Comparison of ENCODE assay signal across 16 cellular contexts in the genomic region with DNA sequence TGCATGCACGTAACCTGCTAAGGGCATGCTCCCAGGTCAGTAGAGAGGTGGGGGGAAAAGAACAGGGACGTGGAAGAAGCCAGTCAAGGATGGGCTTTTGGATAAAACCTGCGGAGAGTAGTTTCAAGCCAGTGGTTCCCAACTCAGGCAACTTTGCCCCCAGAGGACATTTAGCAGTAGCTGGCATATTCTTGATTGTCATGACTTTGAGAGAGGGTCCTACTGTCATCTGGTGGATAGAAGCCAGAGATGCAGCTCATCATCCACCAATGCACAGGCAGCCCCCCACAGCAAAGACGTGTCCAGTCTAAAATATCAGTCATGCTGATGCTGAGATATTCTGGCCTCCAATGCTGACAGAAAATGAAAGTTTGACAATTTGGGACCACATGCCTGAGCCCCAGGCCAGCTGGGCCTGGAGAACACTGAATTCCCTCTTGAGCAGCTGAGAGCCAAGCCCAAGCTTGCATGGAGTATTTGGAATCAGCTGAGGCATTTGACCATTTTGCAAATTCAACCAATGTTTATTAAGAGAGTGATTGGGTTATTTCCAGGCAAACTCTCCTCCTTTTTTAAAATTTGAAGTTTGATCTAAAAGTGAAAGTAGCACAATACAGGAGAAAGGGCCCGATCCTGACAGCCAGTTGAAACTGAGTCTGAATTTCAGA.
DNase-seq lines count a peak whose midpoint lies in the region; ATAC-seq, FAIRE-seq and TF ChIP-seq lines count a peak whose summit lies in the region.
"Had no signal": no experiment of that assay in that cellular context is flagged by ENCODE, and none has a peak within 500 bp of the region (broad histone marks: within the 10 kb centered on the region; RNA-seq: fewer than 3 reads in every experiment).

No MANE protein-coding gene starts in this region.

- POLR2A ChIA-PET in A549 (lab: Yijun Ruan, JAX), result no interaction called here
- POLR2A ChIA-PET in CD8-positive, alpha-beta memory T cell (lab: Charles Lee), result no interaction called here

- no peak for TF ChIP-seq CTCF in A549 (IDR thresholded peaks at IDR 0.05)
- TF ChIP-seq CTCF in GM06990 (IDR thresholded peaks at IDR 0.05; ENCODE audit: insufficient read depth, low read length, poor library complexity, severe bottlenecking), result peak; percentile 23

- no peak for TF ChIP-seq POLR2A in A549 (IDR thresholded peaks at IDR 0.05; ENCODE audit: low read length)

- no peak for FAIRE-seq in A549 (lab: Jason Lieb, UNC)

- no peak overlapping the region for H3K4me3 ChIP-seq in A549
- no peak overlapping the region for H3K4me3 ChIP-seq in GM06990 (replicated peaks; ENCODE audit: low read depth, low read length)
- H3K4me3 ChIP-seq in CD8-positive, alpha-beta memory T cell (ENCODE audit: low read length), result no peak overlapping the region

- no peak for TF ChIP-seq EP300 in A549 (IDR thresholded peaks at IDR 0.05)

- TF ChIP-seq RAD21 in A549 (conservative IDR thresholded peaks at IDR 0.05 in 1 of 2, IDR thresholded peaks at IDR 0.05 in 1 of 2), result no peak

- no peaks in the 10 kb centered on the region for H3K27me3 ChIP-seq in GM06990 (replicated peaks; ENCODE audit: control insufficient read depth, insufficient read depth, low read length)
- H3K27me3 ChIP-seq in CD8-positive, alpha-beta memory T cell (ENCODE audit: insufficient read depth, low read length, poor library complexity, severe bottlenecking), result no peaks in the 10 kb centered on the region

- WGBS in A549 (ENCODE audit: missing lambda C conversion rate), result 67% methylated on average over 5 of the region's 5 CpGs

- no peaks in the 10 kb centered on the region for H3K36me3 ChIP-seq in GM06990 (ENCODE audit: control insufficient read depth, insufficient read depth, low read length)
- H3K36me3 ChIP-seq in CD8-positive, alpha-beta memory T cell (ENCODE audit: insufficient read depth, low read length), result no peaks in the 10 kb centered on the region

- CTCF ChIA-PET in A549 (lab: Yijun Ruan, JAX), result interaction anchor here (0.6 to 1.2 kb wide), 2 partner anchors 44 to 379 kb away, joined by 3 to 7 read pairs; no protein-coding TSS in a partner anchor
- CTCF ChIA-PET in CD8-positive, alpha-beta memory T cell (lab: Charles Lee), result no interaction called here

- H3K27ac Mint-ChIP-seq in memory B cell, result peak overlapping the region; percentile 70
- H3K27ac Mint-ChIP-seq in CD8-positive, alpha-beta memory T cell, result peak overlapping the region in 3 of 8 donors; percentile 9 to 61 (median 17)

- no peak overlapping the region for H3K27ac ChIP-seq in A549
- H3K27ac ChIP-seq in CD8-positive, alpha-beta memory T cell (ENCODE audit: low read depth, low read length), result no peak overlapping the region

- H3K4me2 ChIP-seq in A549, result 0 out of 3 replicates have a peak overlapping the region, but pooled peaks have one; percentile 17

- ATAC-seq in A549 (no peak), SK-N-SH treated with all-trans-retinoic acid at 6 μM for 48 hours (peak; percentile 21; the same call in 2 of the 3 replicates), memory B cell (ENCODE audit: low read depth) (peak; percentile 64), HG03280 (IDR thresholded peaks at IDR 0.05; ENCODE audit: unreplicated experiment) (no peak)
- ATAC-seq: left colon had no signal

- peaks cover 2% of the 10 kb centered on the region for H3K27me3 Mint-ChIP-seq in memory B cell
- peaks cover 6 to 14% of the 10 kb centered on the region in 2 donors for H3K27me3 Mint-ChIP-seq in CD8-positive, alpha-beta memory T cell
- H3K27me3 Mint-ChIP-seq: naive B cell had no signal

- no peaks in the 10 kb centered on the region for H3K9me3 Mint-ChIP-seq in memory B cell
- no peaks in the 10 kb centered on the region for H3K9me3 Mint-ChIP-seq in CD8-positive, alpha-beta memory T cell
- H3K9me3 Mint-ChIP-seq: naive B cell had no signal

- no peaks in the 10 kb centered on the region for H3K36me3 Mint-ChIP-seq in memory B cell
- no peaks in the 10 kb centered on the region for H3K36me3 Mint-ChIP-seq in CD8-positive, alpha-beta memory T cell
- H3K36me3 Mint-ChIP-seq: naive B cell had no signal

- DNase-seq in A549 (ENCODE audit: low read depth in 1 of 2, low spot score in 1 of 2) (no peak), GM06990 (ENCODE audit: extremely low read depth, insufficient read length) (no peak), memory B cell (ENCODE audit: low spot score in 2 of 2) (no peak), amygdala (lab: John Stamatoyannopoulos, UW) (no peak), NCI-H526 (lab: John Stamatoyannopoulos, UW) (no peak)
- DNase-seq in CD8-positive, alpha-beta memory T cell, result no peak
- DNase-seq: activated CD4-positive, CD25-positive, alpha-beta regulatory T cell; activated CD8-positive, alpha-beta memory T cell treated with anti-CD3 and anti-CD28 coated beads for 24 hours; amniotic stem cell; left colon; naive B cell; NCI-H2107; NK-92 treated with Interleukin-12 subunit alpha and Interleukin-12 subunit beta, amount 100 ng/mL, for 24 hours; T-helper 2 cell had no signal

- no peaks in the 10 kb centered on the region for H3K9me3 ChIP-seq in A549
- no peaks in the 10 kb centered on the region for H3K9me3 ChIP-seq in CD8-positive, alpha-beta memory T cell (ENCODE audit: low read length)

- no peak overlapping the region for H3K4me3 Mint-ChIP-seq in memory B cell
- peak overlapping the region in 3 of 7 donors; percentile 16 to 26 (median 25) for H3K4me3 Mint-ChIP-seq in CD8-positive, alpha-beta memory T cell

- H3K4me1 ChIP-seq in A549, result no peaks in the 10 kb centered on the region
- H3K4me1 ChIP-seq in CD8-positive, alpha-beta memory T cell (ENCODE audit: insufficient read depth, low read length), result no peaks in the 10 kb centered on the region

- peaks cover 5% of the 10 kb centered on the region for H3K4me1 Mint-ChIP-seq in memory B cell
- H3K4me1 Mint-ChIP-seq in CD8-positive, alpha-beta memory T cell, result peaks cover 7 to 10% (median 8%) of the 10 kb centered on the region in 3 donors

TF ChIP-seq in A549, 52 proteins besides CTCF, POLR2A, EP300 and RAD21 (continues in another document):
- TF ChIP-seq CHD2 (IDR thresholded peaks at IDR 0.05; ENCODE audit: low read length, partially characterized antibody) (no peak), MYC (IDR thresholded peaks at IDR 0.05; ENCODE audit: borderline replicate concordance, low read length) (no peak), HOXA7 (CRISPR knock-in tag; IDR thresholded peaks at IDR 0.05) (no peak), HEYL (CRISPR knock-in tag; IDR thresholded peaks at IDR 0.05) (no peak), NFE2L2 (conservative IDR thresholded peaks at IDR 0.05; ENCODE audit: low read length) (no peak), KDM5A (IDR thresholded peaks at IDR 0.05) (no peak)
- TF ChIP-seq, protein P1, sequence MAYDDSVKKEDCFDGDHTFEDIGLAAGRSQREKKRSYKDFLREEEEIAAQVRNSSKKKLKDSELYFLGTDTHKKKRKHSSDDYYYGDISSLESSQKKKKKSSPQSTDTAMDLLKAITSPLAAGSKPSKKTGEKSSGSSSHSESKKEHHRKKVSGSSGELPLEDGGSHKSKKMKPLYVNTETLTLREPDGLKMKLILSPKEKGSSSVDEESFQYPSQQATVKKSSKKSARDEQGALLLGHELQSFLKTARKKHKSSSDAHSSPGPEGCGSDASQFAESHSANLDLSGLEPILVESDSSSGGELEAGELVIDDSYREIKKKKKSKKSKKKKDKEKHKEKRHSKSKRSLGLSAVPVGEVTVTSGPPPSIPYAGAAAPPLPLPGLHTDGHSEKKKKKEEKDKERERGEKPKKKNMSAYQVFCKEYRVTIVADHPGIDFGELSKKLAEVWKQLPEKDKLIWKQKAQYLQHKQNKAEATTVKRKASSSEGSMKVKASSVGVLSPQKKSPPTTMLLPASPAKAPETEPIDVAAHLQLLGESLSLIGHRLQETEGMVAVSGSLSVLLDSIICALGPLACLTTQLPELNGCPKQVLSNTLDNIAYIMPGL (CRISPR knock-in tag; IDR thresholded peaks at IDR 0.05; ENCODE audit: borderline replicate concordance), result no peak

TF ChIP-seq in SK-N-SH treated with all-trans-retinoic acid at 6 μM for 48 hours, 23 proteins besides CTCF, POLR2A, EP300 and RAD21:
- TF ChIP-seq CSDC2 (CRISPR knock-in tag; IDR thresholded peaks at IDR 0.05) (no peak), TOX (CRISPR knock-in tag; IDR thresholded peaks at IDR 0.05; ENCODE audit: borderline replicate concordance) (no peak), RARB (CRISPR knock-in tag; IDR thresholded peaks at IDR 0.05) (no peak), SNAI2 (CRISPR knock-in tag; IDR thresholded peaks at IDR 0.05) (no peak), TCF4 (CRISPR knock-in tag; IDR thresholded peaks at IDR 0.05; ENCODE audit: borderline replicate concordance) (no peak), BACH2 (CRISPR knock-in tag; IDR thresholded peaks at IDR 0.05; ENCODE audit: borderline replicate concordance) (no peak), ZNF565 (CRISPR knock-in tag; conservative IDR thresholded peaks at IDR 0.05; ENCODE audit: low read depth) (no peak)
- TF ChIP-seq, protein P2, sequence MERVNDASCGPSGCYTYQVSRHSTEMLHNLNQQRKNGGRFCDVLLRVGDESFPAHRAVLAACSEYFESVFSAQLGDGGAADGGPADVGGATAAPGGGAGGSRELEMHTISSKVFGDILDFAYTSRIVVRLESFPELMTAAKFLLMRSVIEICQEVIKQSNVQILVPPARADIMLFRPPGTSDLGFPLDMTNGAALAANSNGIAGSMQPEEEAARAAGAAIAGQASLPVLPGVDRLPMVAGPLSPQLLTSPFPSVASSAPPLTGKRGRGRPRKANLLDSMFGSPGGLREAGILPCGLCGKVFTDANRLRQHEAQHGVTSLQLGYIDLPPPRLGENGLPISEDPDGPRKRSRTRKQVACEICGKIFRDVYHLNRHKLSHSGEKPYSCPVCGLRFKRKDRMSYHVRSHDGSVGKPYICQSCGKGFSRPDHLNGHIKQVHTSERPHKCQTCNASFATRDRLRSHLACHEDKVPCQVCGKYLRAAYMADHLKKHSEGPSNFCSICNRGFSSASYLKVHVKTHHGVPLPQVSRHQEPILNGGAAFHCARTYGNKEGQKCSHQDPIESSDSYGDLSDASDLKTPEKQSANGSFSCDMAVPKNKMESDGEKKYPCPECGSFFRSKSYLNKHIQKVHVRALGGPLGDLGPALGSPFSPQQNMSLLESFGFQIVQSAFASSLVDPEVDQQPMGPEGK (CRISPR knock-in tag; IDR thresholded peaks at IDR 0.05; ENCODE audit: borderline replicate concordance), result no peak

Comparison
In these comparisons a context has a peak if more than half of its experiments do, and no peak if none do; other contexts are left out.
1. ATAC-seq: peak in SK-N-SH treated with all-trans-retinoic acid at 6 μM for 48 hours (single experiment) and memory B cell (single experiment); none in A549 (0 of 2) and HG03280 (single experiment).